Comparison of ENCODE assay signal across 33 cellular contexts in genomic region chr14:82345149-82345548, GRCh38.
"Had no signal": no experiment of that assay in that cellular context is flagged by ENCODE, and none has a peak within 500 bp of the region (broad histone marks: within the 10 kb centered on the region; RNA-seq: fewer than 3 reads in every experiment).

No MANE protein-coding gene starts in this region.

- H3K27ac Mint-ChIP-seq: activated B cell treated with CpG ODN at 0.5 μM for 24 hours; activated CD8-positive, alpha-beta T cell treated with anti-CD3 and anti-CD28 coated beads for 36 hours; activated naive CD4-positive, alpha-beta T cell treated with anti-CD3 and anti-CD28 coated beads for 36 hours; activated naive CD4-positive, alpha-beta T cell treated with anti-CD3 and anti-CD28 coated beads, Interleukin-2, amount 50 U/mL, for 24 hours; activated naive CD8-positive, alpha-beta T cell treated with anti-CD3 and anti-CD28 coated beads for 36 hours; activated naive CD8-positive, alpha-beta T cell treated with anti-CD3 and anti-CD28 coated beads, Interleukin-2, amount 50 U/mL, for 24 hours; activated T-helper 17 cell treated with anti-CD3 and anti-CD28 coated beads, Interleukin-2, amount 50 U/mL, for 72 hours; effector memory CD8-positive, alpha-beta T cell; T-helper 17 cell; T-helper 2 cell treated with Interferon-gamma antibody and Interleukin-4, amounts not matched to agents 5 μg/mL and 100 μg/mL, for 36 hours had no signal

- H3K4me3 Mint-ChIP-seq: activated B cell treated with CpG ODN at 0.5 μM for 24 hours; activated CD8-positive, alpha-beta T cell treated with anti-CD3 and anti-CD28 coated beads for 36 hours; activated naive CD4-positive, alpha-beta T cell treated with anti-CD3 and anti-CD28 coated beads for 36 hours; activated naive CD4-positive, alpha-beta T cell treated with anti-CD3 and anti-CD28 coated beads, Interleukin-2, amount 50 U/mL, for 24 hours; activated naive CD8-positive, alpha-beta T cell treated with anti-CD3 and anti-CD28 coated beads for 36 hours; activated naive CD8-positive, alpha-beta T cell treated with anti-CD3 and anti-CD28 coated beads, Interleukin-2, amount 50 U/mL, for 24 hours; activated T-cell treated with anti-CD3 and anti-CD28 coated beads, Interleukin-2, amount 50 U/mL, for 4 hours; activated T-helper 17 cell treated with anti-CD3 and anti-CD28 coated beads, Interleukin-2, amount 50 U/mL, for 72 hours; effector memory CD8-positive, alpha-beta T cell; T-helper 17 cell; T-helper 2 cell treated with Interferon-gamma antibody and Interleukin-4, amounts not matched to agents 5 μg/mL and 100 μg/mL, for 36 hours had no signal

- H3K36me3 Mint-ChIP-seq: activated naive CD4-positive, alpha-beta T cell treated with anti-CD3 and anti-CD28 coated beads, Interleukin-2, amount 50 U/mL, for 24 hours; activated naive CD8-positive, alpha-beta T cell treated with anti-CD3 and anti-CD28 coated beads for 36 hours had no signal

- FAIRE-seq: colon had no signal

- H3K9me3 ChIP-seq: adrenal gland, body of pancreas, esophagus muscularis mucosa, gastrocnemius medialis had no signal

- H3K27me3 ChIP-seq: adrenal gland, body of pancreas, esophagus muscularis mucosa, foreskin keratinocyte, gastrocnemius medialis, heart left ventricle had no signal

- ATAC-seq: activated CD4-positive, CD25-positive, alpha-beta regulatory T cell treated with anti-CD3 and anti-CD28 coated beads, Interleukin-2, amount 50 U/mL, for 24 hours; activated CD8-positive, alpha-beta T cell treated with anti-CD3 and anti-CD28 coated beads for 36 hours; activated naive CD8-positive, alpha-beta T cell treated with anti-CD3 and anti-CD28 coated beads, Interleukin-2, amount 50 U/mL, for 24 hours; activated T-cell treated with anti-CD3 and anti-CD28 coated beads, Interleukin-2, amount 50 U/mL, for 4 hours; activated T-helper 17 cell treated with anti-CD3 and anti-CD28 coated beads, Interleukin-2, amount 50 U/mL, for 72 hours; body of pancreas; effector memory CD8-positive, alpha-beta T cell; foreskin keratinocyte; gastrocnemius medialis; heart left ventricle; T-helper 17 cell had no signal

- H3K4me1 Mint-ChIP-seq: activated B cell treated with CpG ODN at 0.5 μM for 24 hours; activated naive CD4-positive, alpha-beta T cell treated with anti-CD3 and anti-CD28 coated beads, Interleukin-2, amount 50 U/mL, for 24 hours; activated naive CD8-positive, alpha-beta T cell treated with anti-CD3 and anti-CD28 coated beads for 36 hours; activated naive CD8-positive, alpha-beta T cell treated with anti-CD3 and anti-CD28 coated beads, Interleukin-2, amount 50 U/mL, for 24 hours; activated T-helper 17 cell treated with anti-CD3 and anti-CD28 coated beads, Interleukin-2, amount 50 U/mL, for 72 hours; T-helper 17 cell had no signal

- H3K9me3 Mint-ChIP-seq: activated T-cell treated with anti-CD3 and anti-CD28 coated beads, Interleukin-2, amount 50 U/mL, for 4 hours had no signal

- H3K27ac ChIP-seq: adrenal gland, body of pancreas, esophagus muscularis mucosa, foreskin keratinocyte, gastrocnemius medialis, heart left ventricle, WERI-Rb-1 had no signal

- H3K27me3 Mint-ChIP-seq: activated B cell treated with CpG ODN at 0.5 μM for 24 hours; activated CD8-positive, alpha-beta T cell treated with anti-CD3 and anti-CD28 coated beads for 36 hours; activated naive CD4-positive, alpha-beta T cell treated with anti-CD3 and anti-CD28 coated beads, Interleukin-2, amount 50 U/mL, for 24 hours; activated naive CD8-positive, alpha-beta T cell treated with anti-CD3 and anti-CD28 coated beads for 36 hours; activated naive CD8-positive, alpha-beta T cell treated with anti-CD3 and anti-CD28 coated beads, Interleukin-2, amount 50 U/mL, for 24 hours; activated T-helper 17 cell treated with anti-CD3 and anti-CD28 coated beads, Interleukin-2, amount 50 U/mL, for 72 hours; effector memory CD8-positive, alpha-beta T cell; T-helper 17 cell had no signal

- DNase-seq: activated B cell treated with CpG ODN at 0.5 μM for 24 hours; activated CD4-positive, alpha-beta T cell treated with anti-CD3 and anti-CD28 coated beads for 48 hours; activated CD4-positive, alpha-beta T cell treated with anti-CD3 and anti-CD28 coated beads, Interleukin-2, amount 50 U/mL, for 1 hour; activated CD4-positive, alpha-beta T cell treated with anti-CD3 and anti-CD28 coated beads, Interleukin-2, amount 50 U/mL, for 48 hours; activated CD8-positive, alpha-beta memory T cell treated with anti-CD3 and anti-CD28 coated beads for 24 hours; activated CD8-positive, alpha-beta T cell treated with anti-CD3 and anti-CD28 coated beads for 36 hours; activated effector memory CD4-positive, alpha-beta T cell treated with Interleukin-2 at 50 U/mL for 16 hours; activated naive CD4-positive, alpha-beta T cell treated with anti-CD3 and anti-CD28 coated beads for 36 hours; activated naive CD8-positive, alpha-beta T cell treated with anti-CD3 and anti-CD28 coated beads for 36 hours; activated naive CD8-positive, alpha-beta T cell treated with anti-CD3 and anti-CD28 coated beads, Interleukin-2, amount 50 U/mL, for 24 hours; activated T-cell treated with anti-CD3 and anti-CD28 coated beads, Interleukin-2, amount 50 U/mL, for 4 hours; adrenal gland; aorta; body of pancreas; caudate nucleus; cortex of kidney; dermis blood vessel endothelial cell; effector CD4-positive, alpha-beta T cell; effector memory CD8-positive, alpha-beta T cell; erythroblast; foreskin keratinocyte; gastrocnemius medialis; glutamatergic neuron; heart left ventricle; T-helper 17 cell; T1000; WERI-Rb-1 had no signal
